ENCODE assay signal across 28 cellular contexts in the genomic region with DNA sequence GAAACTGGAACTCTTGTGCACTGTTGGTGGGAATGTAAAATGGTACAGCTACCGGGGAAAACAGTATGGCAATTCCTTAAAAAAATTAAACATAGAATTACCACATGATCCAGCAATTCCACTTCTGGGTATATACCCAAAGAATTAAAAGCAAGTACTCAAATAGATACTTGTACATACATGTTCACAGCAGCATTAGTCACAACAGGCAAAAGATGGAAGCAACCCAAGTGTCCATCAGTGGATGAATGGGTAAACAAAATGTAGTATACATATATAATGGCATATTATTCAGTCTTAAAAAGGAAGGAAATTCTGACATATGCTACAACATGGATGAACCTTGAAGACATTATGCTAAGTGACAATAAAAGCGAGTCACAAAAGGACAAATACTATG.
"Had no signal": no experiment of that assay in that cellular context is flagged by ENCODE, and none has a peak within 500 bp of the region (broad histone marks: within the 10 kb centered on the region; RNA-seq: fewer than 3 reads in every experiment).

No MANE protein-coding gene starts in this region.

- H3K4me1 Mint-ChIP-seq: natural killer cell; nephron progenitor cell; neural progenitor cell; stimulated activated memory B cell treated with anti-CD40 and anti-IgM and Interleukin-4, amounts not matched to agents 10 μg/mL and 1 μg/mL and 100 μg/mL, for 72 hours; stimulated activated naive CD8-positive, alpha-beta T cell treated with anti-CD3 and anti-CD28 coated beads, Interleukin-15, amount 100 ng/mL, for 72 hours had no signal

- H3K36me3 Mint-ChIP-seq: naive B cell, natural killer cell had no signal

- H3K36me3 ChIP-seq: lower lobe of right lung, neural progenitor cell, neutrophil, right atrium auricular region, uterus had no signal

- ATAC-seq: left cardiac atrium; left lobe of liver; lower lobe of right lung; natural killer cell; sciatic nerve; stimulated activated memory B cell treated with anti-CD40 and anti-IgM and Interleukin-4, amounts not matched to agents 10 μg/mL and 1 μg/mL and 100 μg/mL, for 72 hours; stimulated activated naive CD8-positive, alpha-beta T cell treated with anti-CD3 and anti-CD28 coated beads, Interleukin-15, amount 100 ng/mL, for 72 hours had no signal

- H3K4me2 ChIP-seq: hepatocyte, neural progenitor cell had no signal

- H3K9me3 Mint-ChIP-seq: naive B cell; natural killer cell; nephron progenitor cell; stimulated activated memory B cell treated with anti-CD40 and anti-IgM and Interleukin-4, amounts not matched to agents 10 μg/mL and 1 μg/mL and 100 μg/mL, for 72 hours; stimulated activated naive CD8-positive, alpha-beta T cell treated with anti-CD3 and anti-CD28 coated beads, Interleukin-15, amount 100 ng/mL, for 72 hours; type B pancreatic cell had no signal

- H2AFZ ChIP-seq: hepatocyte, neural progenitor cell, parathyroid adenoma had no signal

- H3K27me3 Mint-ChIP-seq: naive B cell; stimulated activated memory B cell treated with anti-CD40 and anti-IgM and Interleukin-4, amounts not matched to agents 10 μg/mL and 1 μg/mL and 100 μg/mL, for 72 hours; stimulated activated naive CD8-positive, alpha-beta T cell treated with anti-CD3 and anti-CD28 coated beads, Interleukin-15, amount 100 ng/mL, for 72 hours; type B pancreatic cell had no signal

- H3K4me1 ChIP-seq: neural progenitor cell, uterus had no signal

- H3K27me3 ChIP-seq: hepatocyte, neural progenitor cell, neutrophil, right atrium auricular region, spleen, tibial nerve, uterus had no signal

- H3K27ac Mint-ChIP-seq: mesothelial cell of epicardium; naive B cell; natural killer cell; nephron progenitor cell; neural progenitor cell; stimulated activated memory B cell treated with anti-CD40 and anti-IgM and Interleukin-4, amounts not matched to agents 10 μg/mL and 1 μg/mL and 100 μg/mL, for 72 hours; stimulated activated naive CD8-positive, alpha-beta T cell treated with anti-CD3 and anti-CD28 coated beads, Interleukin-15, amount 100 ng/mL, for 72 hours; type B pancreatic cell had no signal

- H3K9me3 ChIP-seq: lower lobe of right lung, neutrophil, right atrium auricular region, spleen, tibial nerve, uterus had no signal

- H3K27ac ChIP-seq: hepatocyte, lower lobe of right lung, neural progenitor cell, neutrophil, parathyroid adenoma, spleen, uterus had no signal

- DNase-seq: islet precursor cell; kidney glomerular epithelial cell; left cardiac atrium; lower lobe of right lung; mesendoderm; naive B cell; natural killer cell; nephron progenitor cell; occipital lobe; small intestine; spleen; stimulated activated CD4-positive, alpha-beta T cell treated with anti-CD3 and anti-CD28 coated beads, Interleukin-4, amount 100 ng/mL, for 4 hours; stimulated activated CD8-positive, alpha-beta memory T cell treated with anti-CD3 and anti-CD28 coated beads, Interleukin-4, amount 100 ng/mL, for 48 hours; stimulated activated naive CD4-positive, alpha-beta T cell treated with Interleukin-2 at 50 U/mL for 16 hours; stimulated activated naive CD8-positive, alpha-beta T cell treated with anti-CD3 and anti-CD28 coated beads, Interleukin-15, amount 100 ng/mL, for 72 hours; substantia nigra; uterus had no signal

- H3K9ac ChIP-seq: neural progenitor cell, parathyroid adenoma had no signal

- H3K4me3 Mint-ChIP-seq: mesothelial cell of epicardium; naive B cell; natural killer cell; nephron progenitor cell; neural progenitor cell; stimulated activated memory B cell treated with anti-CD40 and anti-IgM and Interleukin-4, amounts not matched to agents 10 μg/mL and 1 μg/mL and 100 μg/mL, for 72 hours; stimulated activated naive CD8-positive, alpha-beta T cell treated with anti-CD3 and anti-CD28 coated beads, Interleukin-15, amount 100 ng/mL, for 72 hours; type B pancreatic cell had no signal

- H3K4me3 ChIP-seq: hepatocyte, lower lobe of right lung, neural progenitor cell, right atrium auricular region, spleen, tibial nerve, uterus had no signal
